In genomic region chr1:111978695-111979094, GRCh38 we compare ENCODE assay signal across 23 cellular contexts. TPM values are rescaled to one million over a fixed set of nuclear protein-coding genes. Genes with fewer than 3 reads are reported as not detected.
"Had no signal": no experiment of that assay in that cellular context is flagged by ENCODE, and none has a peak within 500 bp of the region (broad histone marks: within the 10 kb centered on the region; RNA-seq: fewer than 3 reads in every experiment).

No MANE protein-coding gene starts in this region.

- H3K36me3 ChIP-seq: colonic mucosa, neutrophil, pancreas, thyroid gland, vagina had no signal

- H3K9me3 ChIP-seq: colonic mucosa, mucosa of descending colon, neutrophil, pancreas, sigmoid colon, stomach, thyroid gland, vagina had no signal

- H3K79me2 ChIP-seq: hepatocyte had no signal

- H3K4me1 ChIP-seq: colonic mucosa, sigmoid colon, thyroid gland, vagina had no signal

- H3K4me3 ChIP-seq: colonic mucosa, hepatocyte, mucosa of descending colon, pancreas, sigmoid colon, stomach, thyroid gland, vagina had no signal

- FAIRE-seq: endometrium, frontal cortex, kidney, pancreas had no signal

- H2AFZ ChIP-seq: hepatocyte had no signal

- H3K27ac ChIP-seq: colonic mucosa, hepatocyte, neutrophil, pancreas, sigmoid colon, stomach, thyroid gland, vagina had no signal

- H3K27me3 ChIP-seq: colonic mucosa, hepatocyte, pancreas, sigmoid colon, thyroid gland, vagina had no signal

- H3K4me2 ChIP-seq: hepatocyte had no signal

- ATAC-seq: effector memory CD8-positive, alpha-beta T cell; mucosa of descending colon; natural killer cell treated with Interleukin-12 subunit alpha and Interleukin-12 subunit beta and Interleukin-15 and Interleukin-18, amount 100 ng/mL, for 72 hours; pancreas; stimulated activated effector memory CD8-positive, alpha-beta T cell treated with anti-CD3 and anti-CD28 coated beads, Interleukin-12 subunit alpha, Interleukin-12 subunit beta, amount 100 ng/mL, for 72 hours had no signal

- DNase-seq: colonic mucosa; effector memory CD8-positive, alpha-beta T cell; erythroblast; kidney; mesenchymal stem cell; mucosa of descending colon; naive B cell; pancreas; retina; sigmoid colon; stimulated activated CD4-positive, alpha-beta T cell treated with anti-CD3 and anti-CD28 coated beads, Interleukin-2, amount 100 ng/mL, for 24 hours; stimulated activated CD4-positive, alpha-beta T cell treated with anti-CD3 and anti-CD28 coated beads, Interleukin-4, amount 100 ng/mL, for 24 hours; stimulated activated naive CD4-positive, alpha-beta T cell treated with Interleukin-2 at 50 U/mL for 16 hours; stomach; thyroid gland; trophoblast cell had no signal

RNA-seq across cellular contexts. Expression of gene KCND3, which starts 10.8 kb away (rescaled TPM):
- total RNA-seq: natural killer cell treated with Interleukin-12 subunit alpha and Interleukin-12 subunit beta and Interleukin-15 and Interleukin-18, amount 100 ng/mL, for 72 hours had no signal
